Comparison of ENCODE assay signal across 8 cellular contexts in the genomic region with DNA sequence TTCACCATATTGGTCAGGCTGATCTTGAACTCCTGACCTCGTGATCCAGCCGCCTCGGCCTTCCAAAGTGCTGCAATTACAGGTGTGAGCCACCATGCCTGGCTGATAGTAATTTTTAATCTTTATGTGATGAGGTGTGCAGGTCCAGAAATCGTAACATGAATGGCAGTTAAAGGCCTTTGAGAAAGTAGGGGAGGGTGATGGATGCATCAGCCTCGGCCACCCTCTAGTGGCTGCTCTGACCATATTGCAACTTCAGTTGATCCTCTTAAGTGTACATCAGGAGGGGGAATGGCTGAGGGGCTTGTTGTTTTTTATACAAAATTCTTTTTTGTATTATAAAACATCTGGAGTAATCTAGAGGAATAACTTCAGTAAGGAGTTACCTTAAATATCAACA.
DNase-seq lines count a peak whose midpoint lies in the region; ATAC-seq lines count a peak whose summit lies in the region.

No MANE protein-coding gene starts in this region.

- peak; percentile 14 for DNase-seq in activated gamma-delta T cell treated with Interleukin-2 at 50 U/mL for 16 hours
- no peak for DNase-seq in activated gamma-delta T cell (lab: John Stamatoyannopoulos, UW)
- peak; percentile 67 for DNase-seq in NCI-H146 treated with DMSO at 0.1 percent for 48 hours (lab: John Stamatoyannopoulos, UW; ENCODE audit: unreplicated experiment)
- DNase-seq in activated naive CD8-positive, alpha-beta T cell treated with anti-CD3 and anti-CD28 coated beads for 36 hours = peak; percentile 18
- peak; percentile 49 for DNase-seq in hepatic stellate cell (ENCODE audit: low spot score)
- DNase-seq in stimulated activated effector memory CD8-positive, alpha-beta T cell treated with anti-CD3 and anti-CD28 coated beads, Interleukin-12 subunit alpha, Interleukin-12 subunit beta, amount 100 ng/mL, for 72 hours (ENCODE audit: low spot score in 2 of 2) = no peak
- no peak for DNase-seq in GOT3 (lab: John Stamatoyannopoulos, UW)
- DNase-seq in activated effector memory CD4-positive, alpha-beta T cell treated with anti-CD3 and anti-CD28 coated beads, Interleukin-2, amount 50 U/mL, for 16 hours = no peak

- peaks cover 23% of the 10 kb centered on the region for H3K4me1 Mint-ChIP-seq in activated naive CD8-positive, alpha-beta T cell treated with anti-CD3 and anti-CD28 coated beads for 36 hours
- H3K4me1 Mint-ChIP-seq in stimulated activated effector memory CD8-positive, alpha-beta T cell treated with anti-CD3 and anti-CD28 coated beads, Interleukin-12 subunit alpha, Interleukin-12 subunit beta, amount 100 ng/mL, for 72 hours = peaks cover 6% of the 10 kb centered on the region

- H3K9me3 Mint-ChIP-seq in activated naive CD8-positive, alpha-beta T cell treated with anti-CD3 and anti-CD28 coated beads for 36 hours = peaks cover 3% of the 10 kb centered on the region
- H3K9me3 Mint-ChIP-seq in stimulated activated effector memory CD8-positive, alpha-beta T cell treated with anti-CD3 and anti-CD28 coated beads, Interleukin-12 subunit alpha, Interleukin-12 subunit beta, amount 100 ng/mL, for 72 hours = peaks cover 2% of the 10 kb centered on the region

- peak; percentile 54 for ATAC-seq in stimulated activated effector memory CD8-positive, alpha-beta T cell treated with anti-CD3 and anti-CD28 coated beads, Interleukin-12 subunit alpha, Interleukin-12 subunit beta, amount 100 ng/mL, for 72 hours

- no peak overlapping the region for H3K4me3 Mint-ChIP-seq in activated naive CD8-positive, alpha-beta T cell treated with anti-CD3 and anti-CD28 coated beads for 36 hours
- H3K4me3 Mint-ChIP-seq in stimulated activated effector memory CD8-positive, alpha-beta T cell treated with anti-CD3 and anti-CD28 coated beads, Interleukin-12 subunit alpha, Interleukin-12 subunit beta, amount 100 ng/mL, for 72 hours = no peak overlapping the region

- peaks cover 19% of the 10 kb centered on the region for H3K36me3 Mint-ChIP-seq in activated naive CD8-positive, alpha-beta T cell treated with anti-CD3 and anti-CD28 coated beads for 36 hours
- peaks cover 8% of the 10 kb centered on the region for H3K36me3 Mint-ChIP-seq in stimulated activated effector memory CD8-positive, alpha-beta T cell treated with anti-CD3 and anti-CD28 coated beads, Interleukin-12 subunit alpha, Interleukin-12 subunit beta, amount 100 ng/mL, for 72 hours

- no peaks in the 10 kb centered on the region for H3K27me3 Mint-ChIP-seq in activated naive CD8-positive, alpha-beta T cell treated with anti-CD3 and anti-CD28 coated beads for 36 hours

- no peak overlapping the region for H3K27ac Mint-ChIP-seq in activated naive CD8-positive, alpha-beta T cell treated with anti-CD3 and anti-CD28 coated beads for 36 hours
- H3K27ac Mint-ChIP-seq in stimulated activated effector memory CD8-positive, alpha-beta T cell treated with anti-CD3 and anti-CD28 coated beads, Interleukin-12 subunit alpha, Interleukin-12 subunit beta, amount 100 ng/mL, for 72 hours = no peak overlapping the region

Comparison
In these comparisons a context has a peak if more than half of its experiments do, and no peak if none do; other contexts are left out.
1. DNase-seq: peak in activated gamma-delta T cell treated with Interleukin-2 at 50 U/mL for 16 hours (single experiment), NCI-H146 treated with DMSO at 0.1 percent for 48 hours (single experiment), activated naive CD8-positive, alpha-beta T cell treated with anti-CD3 and anti-CD28 coated beads for 36 hours (single experiment) and hepatic stellate cell (single experiment); none in activated gamma-delta T cell (single experiment), stimulated activated effector memory CD8-positive, alpha-beta T cell treated with anti-CD3 and anti-CD28 coated beads, Interleukin-12 subunit alpha, Interleukin-12 subunit beta, amount 100 ng/mL, for 72 hours (0 of 2), GOT3 (single experiment) and activated effector memory CD4-positive, alpha-beta T cell treated with anti-CD3 and anti-CD28 coated beads, Interleukin-2, amount 50 U/mL, for 16 hours (single experiment).